8 cellular contexts compared by ENCODE assay signal in genomic region chr21:36141513-36141925, GRCh38. TPM values are rescaled to one million over a fixed set of nuclear protein-coding genes. Genes with fewer than 3 reads are reported as not detected.
A peak's percentile ranks its signal among the peaks of the same experiment; 100 is the strongest.
DNase-seq lines count a peak whose midpoint lies in the region; ATAC-seq, FAIRE-seq and TF ChIP-seq lines count a peak whose summit lies in the region.

No MANE protein-coding gene starts in this region.

- CTCF ChIA-PET in activated CD4-positive, alpha-beta T cell treated with anti-CD3 and anti-CD28 coated beads for 36 hours (lab: Charles Lee): interaction anchor here (0.5 to 1.7 kb wide), 15 partner anchors 8 to 288 kb away, joined by 3 to 8 read pairs (median 3); no protein-coding TSS in a partner anchor

- peak; percentile 83 for TF ChIP-seq CTCF in AG10803 (conservative IDR thresholded peaks at IDR 0.05; ENCODE audit: low read length)

- no peak overlapping the region for H3K4me3 Mint-ChIP-seq in activated CD4-positive, alpha-beta T cell treated with anti-CD3 and anti-CD28 coated beads for 36 hours

- no peak overlapping the region for H3K4me3 ChIP-seq in AG10803 (ENCODE audit: low read length)

- ATAC-seq in HG03469 (IDR thresholded peaks at IDR 0.05; ENCODE audit: unreplicated experiment): peak; percentile 62
- peak; percentile 96 for ATAC-seq in activated CD4-positive, alpha-beta T cell treated with anti-CD3 and anti-CD28 coated beads for 36 hours

- H3K4me1 Mint-ChIP-seq in activated CD4-positive, alpha-beta T cell treated with anti-CD3 and anti-CD28 coated beads for 36 hours: peaks cover 25% of the 10 kb centered on the region

- POLR2A ChIA-PET in activated CD4-positive, alpha-beta T cell treated with anti-CD3 and anti-CD28 coated beads for 36 hours (lab: Charles Lee): no interaction called here

- H3K27ac Mint-ChIP-seq in activated CD4-positive, alpha-beta T cell treated with anti-CD3 and anti-CD28 coated beads for 36 hours: peak overlapping the region; percentile 29

- H3K36me3 Mint-ChIP-seq in activated CD4-positive, alpha-beta T cell treated with anti-CD3 and anti-CD28 coated beads for 36 hours (ENCODE audit: low read depth): peaks cover 14% of the 10 kb centered on the region

- intact Hi-C loops in activated CD4-positive, alpha-beta T cell treated with anti-CD3 and anti-CD28 coated beads for 36 hours (cut with DNase I, micrococcal nuclease): loop anchor here (1.0 to 5.0 kb wide), 7 partner anchors 15 to 786 kb away; partner anchors contain the start of genes CHAF1B (in 1 of the 2) and DOP1B (in 1 of the 2)

- DNase-seq in AG10803 (ENCODE audit: low read depth) (peak; percentile 77), GM19239 (ENCODE audit: insufficient read length, low spot score) (no peak), NCI-H526 (lab: John Stamatoyannopoulos, UW) (peak; percentile 95 to 97), cerebellum (ENCODE audit: low spot score) (peak; percentile 86), left kidney (ENCODE audit: low read depth, low spot score) (peak; percentile 93)
- DNase-seq in activated CD4-positive, alpha-beta T cell treated with anti-CD3 and anti-CD28 coated beads for 36 hours: peak; percentile 92
- peak; percentile 54 to 80 (median 64) for DNase-seq in stimulated activated CD4-positive, alpha-beta T cell treated with anti-CD3 and anti-CD28 coated beads, TNF-alpha, amount 100 ng/mL, for 1 hour (ENCODE audit: low read depth in 3 of 3, low spot score in 1 of 3)

- no peaks in the 10 kb centered on the region for H3K27me3 Mint-ChIP-seq in activated CD4-positive, alpha-beta T cell treated with anti-CD3 and anti-CD28 coated beads for 36 hours

- H3K9me3 Mint-ChIP-seq in activated CD4-positive, alpha-beta T cell treated with anti-CD3 and anti-CD28 coated beads for 36 hours (ENCODE audit: low read depth): no peaks in the 10 kb centered on the region

- peak; percentile 92 for FAIRE-seq in GM19239 (lab: Jason Lieb, UNC)

RNA-seq across cellular contexts. Expression of gene CBR3, which starts 6.6 kb away (rescaled TPM):
- total RNA-seq in activated CD4-positive, alpha-beta T cell treated with anti-CD3 and anti-CD28 coated beads for 36 hours: 10 to 100 TPM; 12.5 to 16.8 TPM
- 1.9 TPM for total RNA-seq in cerebellum

RNA-seq across cellular contexts. Expression of gene DOP1B, which starts 15.1 kb away (rescaled TPM):
- 10 to 100 TPM; 15.0 to 19.0 TPM for total RNA-seq in activated CD4-positive, alpha-beta T cell treated with anti-CD3 and anti-CD28 coated beads for 36 hours
- 23.8 TPM for total RNA-seq in cerebellum
